8 cellular contexts compared by ENCODE assay signal in the genomic region with DNA sequence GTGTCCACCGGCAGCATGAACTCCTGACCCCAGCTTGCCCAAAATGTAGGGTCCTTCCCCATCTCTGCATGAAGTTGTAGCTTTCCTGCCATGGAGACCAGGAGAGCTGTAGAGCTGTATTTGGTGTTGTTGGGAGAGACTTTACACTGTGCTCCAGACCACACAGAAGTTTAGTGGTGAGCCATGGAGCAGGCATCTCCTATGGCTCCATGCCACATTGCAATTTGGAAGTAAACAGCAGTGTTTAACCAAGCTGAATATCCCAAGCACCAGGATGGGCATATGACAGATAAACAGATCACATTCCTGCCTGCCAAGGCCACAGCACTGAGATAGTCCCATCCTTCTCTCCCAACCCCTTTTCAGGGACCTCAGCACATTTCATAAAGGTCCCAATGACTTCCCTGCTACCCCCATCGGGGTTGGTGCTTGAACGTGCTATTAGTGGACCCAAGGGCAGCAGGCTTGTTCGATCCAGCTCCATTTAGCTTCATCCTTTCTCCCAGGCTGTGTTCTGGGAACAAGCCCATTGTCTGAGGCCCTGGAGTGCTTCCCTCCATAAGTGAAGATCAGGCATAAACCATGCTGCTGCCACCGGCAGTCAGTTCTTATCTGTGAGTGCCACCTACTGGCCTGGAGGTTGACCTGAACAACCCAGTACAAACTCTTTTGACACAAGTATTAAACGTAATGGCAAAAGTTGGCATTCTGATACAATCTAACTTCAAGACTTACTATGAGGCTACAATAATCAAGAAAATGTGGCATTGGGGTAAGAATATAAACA.
A peak's percentile ranks its signal among the peaks of the same experiment; 100 is the strongest.
DNase-seq lines count a peak whose midpoint lies in the region; ATAC-seq and TF ChIP-seq lines count a peak whose summit lies in the region.

No MANE protein-coding gene starts in this region.

- no peak for TF ChIP-seq POLR2A in testis (IDR thresholded peaks at IDR 0.05)

- H3K4me1 Mint-ChIP-seq in Calu3 (ENCODE audit: low read depth, unreplicated experiment) = no peaks in the 10 kb centered on the region
- no peaks in the 10 kb centered on the region for H3K4me1 Mint-ChIP-seq in activated T-cell treated with anti-CD3 and anti-CD28 coated beads, Interleukin-2, amount 50 U/mL, for 4 hours (ENCODE audit: low read depth)

- WGBS in testis, 2 donors = 47 to 58% methylated on average over 6 of the region's 6 CpGs

- no TSS peak for BruUV-seq in Calu3 (replicated peaks; lab: Mats Ljungman, UMichigan)

- H3K36me3 ChIP-seq in testis (ENCODE audit: low read depth, missing control alignments) = no peaks in the 10 kb centered on the region

- H3K27me3 ChIP-seq in testis = no peaks in the 10 kb centered on the region

- H3K4me3 ChIP-seq in fibroblast of the aortic adventitia (ENCODE audit: low read depth, low read length) = no peak overlapping the region
- H3K4me3 ChIP-seq in testis = no peak overlapping the region

- H3K27me3 Mint-ChIP-seq in Calu3 (ENCODE audit: unreplicated experiment) = no peaks in the 10 kb centered on the region
- no peaks in the 10 kb centered on the region for H3K27me3 Mint-ChIP-seq in activated T-cell treated with anti-CD3 and anti-CD28 coated beads, Interleukin-2, amount 50 U/mL, for 4 hours (ENCODE audit: low read depth)

- intact Hi-C loops in Calu3 (cut with micrococcal nuclease; ENCODE audit: unreplicated experiment) = no loop called here
- intact Hi-C loops in testis (cut with DNase I; ENCODE audit: low total_unique reads) = no loop called here

- H3K4me1 ChIP-seq in testis = peaks cover 6% of the 10 kb centered on the region

- H3K36me3 Mint-ChIP-seq in Calu3 (ENCODE audit: insufficient read depth, unreplicated experiment) = no peaks in the 10 kb centered on the region
- no peaks in the 10 kb centered on the region for H3K36me3 Mint-ChIP-seq in activated T-cell treated with anti-CD3 and anti-CD28 coated beads, Interleukin-2, amount 50 U/mL, for 4 hours (ENCODE audit: insufficient read depth)

- no peak overlapping the region for H3K27ac Mint-ChIP-seq in Calu3 (ENCODE audit: unreplicated experiment)

- H3K4me3 Mint-ChIP-seq in Calu3 (ENCODE audit: low read depth, unreplicated experiment) = no peak overlapping the region
- H3K4me3 Mint-ChIP-seq in activated T-cell treated with anti-CD3 and anti-CD28 coated beads, Interleukin-2, amount 50 U/mL, for 4 hours = no peak overlapping the region

- no peak for TF ChIP-seq CTCF in Calu3 (IDR thresholded peaks at IDR 0.05; ENCODE audit: unreplicated experiment)
- peak; percentile 69 for TF ChIP-seq CTCF in fibroblast of the aortic adventitia (IDR thresholded peaks at IDR 0.05; ENCODE audit: insufficient read depth, low read length)
- TF ChIP-seq CTCF in testis (IDR thresholded peaks at IDR 0.05) = peak in 1 of 3 experiments; percentile 33

- peak; percentile 93 for ATAC-seq in GM18867 (IDR thresholded peaks at IDR 0.05; ENCODE audit: unreplicated experiment)
- peak; percentile 73 for ATAC-seq in HG03039 (IDR thresholded peaks at IDR 0.05; ENCODE audit: unreplicated experiment)
- ATAC-seq in activated T-cell treated with anti-CD3 and anti-CD28 coated beads, Interleukin-2, amount 50 U/mL, for 4 hours = no peak

- CTCF ChIA-PET in Calu3 (lab: Charles Lee) = no interaction called here

- peaks cover 3% of the 10 kb centered on the region for H3K9me3 Mint-ChIP-seq in Calu3 (ENCODE audit: low read depth, unreplicated experiment)
- no peaks in the 10 kb centered on the region for H3K9me3 Mint-ChIP-seq in activated T-cell treated with anti-CD3 and anti-CD28 coated beads, Interleukin-2, amount 50 U/mL, for 4 hours

- H3K27ac ChIP-seq in testis = no peak overlapping the region

- peak; percentile 50 for DNase-seq in Calu3
- peak; percentile 68 for DNase-seq in OCI-M1 (lab: John Stamatoyannopoulos, UW)
- DNase-seq in fibroblast of the aortic adventitia (ENCODE audit: low read depth) = peak; percentile 66
- DNase-seq in testis = peak; percentile 72
- no peak for DNase-seq in activated T-cell treated with anti-CD3 and anti-CD28 coated beads, Interleukin-2, amount 50 U/mL, for 4 hours
- DNase-seq in hippocampal formation (lab: John Stamatoyannopoulos, UW) = no peak

- no peaks in the 10 kb centered on the region for H3K9me3 ChIP-seq in testis

Comparison
In these comparisons a context has a peak if more than half of its experiments do, and no peak if none do; other contexts are left out.
1. DNase-seq: peak in Calu3 (single experiment), OCI-M1 (single experiment), fibroblast of the aortic adventitia (single experiment) and testis (single experiment); none in activated T-cell treated with anti-CD3 and anti-CD28 coated beads, Interleukin-2, amount 50 U/mL, for 4 hours (single experiment) and hippocampal formation (0 of 2).
2. ATAC-seq: peak in GM18867 (single experiment) and HG03039 (single experiment); none in activated T-cell treated with anti-CD3 and anti-CD28 coated beads, Interleukin-2, amount 50 U/mL, for 4 hours (0 of 2).